22 cellular contexts compared by ENCODE assay signal in the genomic region with DNA sequence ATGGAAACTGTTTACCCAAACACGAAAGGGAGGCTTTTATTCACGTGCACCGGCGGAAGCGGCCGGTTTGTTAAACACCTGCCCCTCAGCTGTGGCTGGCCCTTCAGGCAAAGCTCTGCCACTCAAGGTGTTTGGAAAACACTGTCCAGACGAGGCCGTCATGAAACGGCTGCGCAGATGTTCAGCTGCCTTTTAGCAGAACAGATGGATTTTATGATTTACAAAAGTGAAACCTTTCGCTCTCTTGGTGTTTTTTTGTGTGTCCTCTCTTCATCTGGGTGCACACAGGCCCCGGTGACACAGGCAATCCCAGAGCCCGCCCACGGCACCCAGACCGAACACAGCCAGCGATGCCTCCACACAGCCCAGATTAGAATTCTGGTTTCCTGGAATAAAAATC.
DNase-seq lines count a peak whose midpoint lies in the region; ATAC-seq, FAIRE-seq and TF ChIP-seq lines count a peak whose summit lies in the region.
"Had no signal": no experiment of that assay in that cellular context is flagged by ENCODE, and none has a peak within 500 bp of the region (broad histone marks: within the 10 kb centered on the region; RNA-seq: fewer than 3 reads in every experiment).

No MANE protein-coding gene starts in this region.

- H3F3A ChIP-seq in smooth muscle cell (ENCODE audit: low read depth) = no peaks in the 10 kb centered on the region

- 74% methylated on average over 16 of the region's 16 CpGs for WGBS in smooth muscle cell (ENCODE audit: low lambda C conversion rate)

- H3K4me2 ChIP-seq in smooth muscle cell = no peak overlapping the region
- H3K4me2 ChIP-seq: PC-9 had no signal

- FAIRE-seq in endometrium (lab: Jason Lieb, UNC) = peak; percentile 54
- FAIRE-seq: HepG2 had no signal

- no peaks in the 10 kb centered on the region for H3K36me3 Mint-ChIP-seq in activated T-cell treated with anti-CD3 and anti-CD28 coated beads, Interleukin-2, amount 50 U/mL, for 4 hours (ENCODE audit: insufficient read depth)
- H3K36me3 Mint-ChIP-seq: CD4-positive, alpha-beta memory T cell had no signal

- H3K27me3 ChIP-seq in smooth muscle cell (ENCODE audit: low read depth) = peaks cover 5% of the 10 kb centered on the region
- H3K27me3 ChIP-seq: cardiac muscle cell, spleen, upper lobe of left lung had no signal

- no peak overlapping the region for H3K4me3 ChIP-seq in smooth muscle cell
- H3K4me3 ChIP-seq: cardiac muscle cell, lower lobe of right lung, PC-9, spleen, upper lobe of left lung had no signal

- H3K36me3 ChIP-seq in smooth muscle cell (ENCODE audit: low read depth) = no peaks in the 10 kb centered on the region
- H3K36me3 ChIP-seq: cardiac muscle cell, lower lobe of right lung, spleen, upper lobe of left lung had no signal

- H3K27me3 Mint-ChIP-seq in activated T-cell treated with anti-CD3 and anti-CD28 coated beads, Interleukin-2, amount 50 U/mL, for 4 hours (ENCODE audit: low read depth) = peaks cover 16% of the 10 kb centered on the region

- no peak for TF ChIP-seq CTCF in GM10248 (IDR thresholded peaks at IDR 0.05; ENCODE audit: control extremely low read depth, extremely low read depth, low read depth, missing control alignments)
- no peak for TF ChIP-seq CTCF in smooth muscle cell (IDR thresholded peaks at IDR 0.05; ENCODE audit: borderline replicate concordance, insufficient read depth, poor library complexity, severe bottlenecking)

- CTCF ChIA-PET in GM10248 (lab: Yijun Ruan, JAX) = no interaction called here

- DNase-seq in DMS153 treated with DMSO at 0.1 percent for 48 hours (lab: John Stamatoyannopoulos, UW; ENCODE audit: unreplicated experiment) = peak; percentile 84
- DNase-seq in NCI-H128 (lab: John Stamatoyannopoulos, UW; ENCODE audit: unreplicated experiment) = peak; percentile 24
- DNase-seq in NCI-H510A treated with DMSO at 0.1 percent for 48 hours (lab: John Stamatoyannopoulos, UW) = peak; percentile 53
- no peak for DNase-seq in GM10248 (ENCODE audit: extremely low spot score)
- no peak for DNase-seq in smooth muscle cell (lab: John Stamatoyannopoulos, UW; ENCODE audit: unreplicated experiment)
- DNase-seq in activated T-cell treated with anti-CD3 and anti-CD28 coated beads, Interleukin-2, amount 50 U/mL, for 4 hours = no peak
- no peak for DNase-seq in cerebellar nuclear complex (lab: John Stamatoyannopoulos, UW)
- DNase-seq: activated CD8-positive, alpha-beta T cell treated with anti-CD3 and anti-CD28 coated beads, Interleukin-2, amount 10 ng/mL, durations not matched to agents 7 days and 5 days; activated naive CD4-positive, alpha-beta T cell treated with anti-CD3 and anti-CD28 coated beads for 36 hours; activated T-cell treated with anti-CD3 and anti-CD28 coated beads, Interleukin-2, amount 50 U/mL, for 24 hours; CD4-positive, alpha-beta memory T cell; lower lobe of right lung; NCI-H1436; NCI-H82; PC-9; spleen; T1000; upper lobe of left lung had no signal

- peaks cover 6% of the 10 kb centered on the region for H3K4me1 ChIP-seq in smooth muscle cell (ENCODE audit: low read depth)
- H3K4me1 ChIP-seq: lower lobe of right lung, spleen, upper lobe of left lung had no signal

- no peak overlapping the region for H3K9ac ChIP-seq in smooth muscle cell (ENCODE audit: low read depth)

- H3K79me2 ChIP-seq in smooth muscle cell (ENCODE audit: low read depth) = no peaks in the 10 kb centered on the region

- POLR2A ChIA-PET in GM10248 (lab: Yijun Ruan, JAX) = no interaction called here

- no peak for ATAC-seq in activated T-cell treated with anti-CD3 and anti-CD28 coated beads, Interleukin-2, amount 50 U/mL, for 4 hours
- ATAC-seq: activated CD4-positive, CD25-positive, alpha-beta regulatory T cell treated with anti-CD3 and anti-CD28 coated beads, Interleukin-2, amount 50 U/mL, for 24 hours; activated CD8-positive, alpha-beta T cell treated with anti-CD3 and anti-CD28 coated beads, Interleukin-2, amount 10 ng/mL, durations not matched to agents 7 days and 5 days; HepG2; lower lobe of right lung had no signal

- no peaks in the 10 kb centered on the region for H3K9me3 ChIP-seq in smooth muscle cell (replicated peaks; ENCODE audit: low read depth)
- H3K9me3 ChIP-seq: lower lobe of right lung, upper lobe of left lung had no signal

- H2AFZ ChIP-seq in smooth muscle cell (ENCODE audit: low read depth) = no peak overlapping the region
- H2AFZ ChIP-seq: PC-9 had no signal

- no peaks in the 10 kb centered on the region for H3K9me3 Mint-ChIP-seq in activated T-cell treated with anti-CD3 and anti-CD28 coated beads, Interleukin-2, amount 50 U/mL, for 4 hours
- H3K9me3 Mint-ChIP-seq: activated naive CD4-positive, alpha-beta T cell treated with anti-CD3 and anti-CD28 coated beads for 36 hours; activated T-cell treated with anti-CD3 and anti-CD28 coated beads, Interleukin-2, amount 50 U/mL, for 24 hours had no signal

- H3K4me3 Mint-ChIP-seq in activated T-cell treated with anti-CD3 and anti-CD28 coated beads, Interleukin-2, amount 50 U/mL, for 4 hours = no peak overlapping the region
- H3K4me3 Mint-ChIP-seq: activated CD8-positive, alpha-beta T cell treated with anti-CD3 and anti-CD28 coated beads, Interleukin-2, amount 10 ng/mL, durations not matched to agents 7 days and 5 days; activated naive CD4-positive, alpha-beta T cell treated with anti-CD3 and anti-CD28 coated beads for 36 hours; activated T-cell treated with anti-CD3 and anti-CD28 coated beads, Interleukin-2, amount 50 U/mL, for 24 hours; CD4-positive, alpha-beta memory T cell had no signal

- no peaks in the 10 kb centered on the region for H3K4me1 Mint-ChIP-seq in activated T-cell treated with anti-CD3 and anti-CD28 coated beads, Interleukin-2, amount 50 U/mL, for 4 hours (ENCODE audit: low read depth)
- H3K4me1 Mint-ChIP-seq: CD4-positive, alpha-beta memory T cell had no signal

- H3K27ac ChIP-seq in smooth muscle cell (ENCODE audit: low read depth) = no peak overlapping the region
- H3K27ac ChIP-seq: cardiac muscle cell, lower lobe of right lung, PC-9, spleen, upper lobe of left lung had no signal

- H4K20me1 ChIP-seq in smooth muscle cell (ENCODE audit: low read depth) = no peaks in the 10 kb centered on the region

Comparison
In these comparisons a context has a peak if more than half of its experiments do, and no peak if none do; other contexts are left out.
1. DNase-seq: peak in DMS153 treated with DMSO at 0.1 percent for 48 hours (single experiment), NCI-H128 (single experiment) and NCI-H510A treated with DMSO at 0.1 percent for 48 hours (single experiment); none in GM10248 (single experiment), smooth muscle cell (single experiment), activated T-cell treated with anti-CD3 and anti-CD28 coated beads, Interleukin-2, amount 50 U/mL, for 4 hours (single experiment) and cerebellar nuclear complex (0 of 2).